ENCODE assay signal across 9 cellular contexts in genomic region chr12:87661770-87662402, GRCh38.
DNase-seq lines count a peak whose midpoint lies in the region; ATAC-seq, FAIRE-seq and TF ChIP-seq lines count a peak whose summit lies in the region.
"Had no signal": no experiment of that assay in that cellular context is flagged by ENCODE, and none has a peak within 500 bp of the region (broad histone marks: within the 10 kb centered on the region; RNA-seq: fewer than 3 reads in every experiment).

No MANE protein-coding gene starts in this region.

- H2AFZ ChIP-seq in keratinocyte (ENCODE audit: control insufficient read depth, low read length), result peak overlapping the region; percentile 93

- no peaks in the 10 kb centered on the region for H4K20me1 ChIP-seq in keratinocyte (ENCODE audit: control insufficient read depth, extremely low read depth, insufficient read depth, low read length)

- ATAC-seq in HG02623 (IDR thresholded peaks at IDR 0.05; ENCODE audit: unreplicated experiment) (peak; percentile 73), GM18873 (IDR thresholded peaks at IDR 0.05; ENCODE audit: low FRiP score, unreplicated experiment) (no peak)
- ATAC-seq: K562 had no signal

- H3K9me1 ChIP-seq in keratinocyte (ENCODE audit: control insufficient read depth, extremely low read depth, insufficient read depth, low read length), result no peaks in the 10 kb centered on the region

- no peaks in the 10 kb centered on the region for H3K36me3 ChIP-seq in keratinocyte (ENCODE audit: control insufficient read depth in 2 of 2, extremely low read depth in 1 of 2, insufficient read depth in 2 of 2, low read length in 2 of 2)

- dilution Hi-C loops in keratinocyte (cut with MboI; ENCODE audit: extremely low pct_ligation_motif_present, low sequenced_read_pairs), result no loop called here

- H3K4me1 ChIP-seq in keratinocyte (ENCODE audit: control insufficient read depth, extremely low read depth, insufficient read depth, low read length), result peaks cover 11% of the 10 kb centered on the region

- H3K4me2 ChIP-seq in keratinocyte (ENCODE audit: control insufficient read depth, extremely low read depth, insufficient read depth, low read depth, low read length), result peak overlapping the region; percentile 77

- no peak for TF ChIP-seq CTCF in keratinocyte (optimal IDR thresholded peaks at IDR 0.05 in 1 of 3, IDR thresholded peaks at IDR 0.05 in 1 of 3, conservative IDR thresholded peaks at IDR 0.05 in 1 of 3; ENCODE audit: extremely low read depth in 1 of 3, insufficient read depth in 2 of 3, low read length in 3 of 3)

- no peak overlapping the region for H3K9ac ChIP-seq in keratinocyte (ENCODE audit: control insufficient read depth, extremely low read depth, insufficient read depth, low read length)

- H3K27me3 ChIP-seq in keratinocyte (ENCODE audit: control insufficient read depth, extremely low read depth, insufficient read depth, low read length), result no peaks in the 10 kb centered on the region

- H3K79me2 ChIP-seq in keratinocyte (ENCODE audit: control insufficient read depth, insufficient read depth, low read length), result no peaks in the 10 kb centered on the region

- FAIRE-seq in GM18507 (lab: Jason Lieb, UNC) (peak; percentile 41), keratinocyte (lab: Jason Lieb, UNC) (peak; percentile 23)
- FAIRE-seq: K562 had no signal

- no peak overlapping the region for H3K27ac ChIP-seq in keratinocyte (ENCODE audit: control insufficient read depth, insufficient read depth, low read length)

- no peaks in the 10 kb centered on the region for H3K9me3 ChIP-seq in keratinocyte (ENCODE audit: control insufficient read depth, low read depth, low read length)

- H3K4me3 ChIP-seq in keratinocyte (ENCODE audit: control insufficient read depth in 2 of 3, extremely low read depth in 1 of 3, insufficient read depth in 2 of 3, low read depth in 1 of 3, low read length in 3 of 3), result peak overlapping the region in 2 of 3 experiments; percentile 11 to 48
- H3K4me3 ChIP-seq: K562 had no signal

- DNase-seq in GM18507 (ENCODE audit: extremely low spot score, insufficient read length, low read depth), result no peak
- peak; percentile 34 for DNase-seq in NCI-H774 (lab: John Stamatoyannopoulos, UW)
- no peak for DNase-seq in keratinocyte (ENCODE audit: low read depth, low spot score)
- DNase-seq in effector CD8-positive, alpha-beta T cell (lab: John Stamatoyannopoulos, UW), result no peak
- DNase-seq in SW 1271 (lab: John Stamatoyannopoulos, UW), result no peak
- no peak for DNase-seq in NCI-H128 (lab: John Stamatoyannopoulos, UW; ENCODE audit: unreplicated experiment)
